8 cellular contexts compared by ENCODE assay signal in the genomic region with DNA sequence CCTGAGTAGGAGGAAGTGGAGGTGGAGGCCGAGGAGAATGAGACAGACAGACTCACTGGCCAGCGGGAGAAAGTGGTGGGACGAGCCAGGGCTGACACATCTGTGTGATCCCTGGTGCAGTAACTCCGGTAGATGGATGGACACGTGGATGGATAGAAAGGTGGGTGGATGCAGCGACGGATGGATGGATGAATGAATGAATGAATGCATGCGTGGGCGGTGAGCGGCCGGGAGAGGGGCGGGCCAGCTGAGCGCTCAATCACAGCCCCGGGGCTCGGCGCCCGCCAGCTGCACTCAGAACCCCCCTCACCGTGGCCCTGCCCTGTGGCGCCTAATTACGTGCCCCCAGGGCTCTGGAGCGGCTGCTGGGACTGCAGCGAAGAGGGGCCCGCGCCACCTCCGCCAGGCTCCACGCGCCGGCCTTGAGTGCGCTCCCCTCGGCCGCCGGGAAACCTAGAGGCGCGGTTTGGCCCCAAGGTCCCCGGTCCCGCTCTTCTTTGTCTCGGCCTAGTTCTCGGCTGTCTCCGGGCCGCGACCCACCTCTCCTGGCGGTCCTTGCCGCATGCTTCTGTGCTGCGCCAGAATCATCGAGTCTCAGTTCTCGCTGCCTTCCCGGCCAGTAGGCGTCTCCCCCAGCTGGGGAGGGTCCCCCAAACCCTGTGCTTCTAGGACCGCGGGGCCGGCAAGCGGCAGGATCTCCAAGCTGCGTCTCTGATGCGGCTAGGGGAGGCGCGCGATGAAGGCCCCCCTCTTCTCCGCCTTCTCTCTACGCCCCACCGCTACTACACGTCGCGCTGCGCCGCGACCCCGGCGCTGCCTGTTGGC. TPM values are rescaled to one million over a fixed set of nuclear protein-coding genes. Genes with fewer than 3 reads are reported as not detected.
DNase-seq lines count a peak whose midpoint lies in the region; ATAC-seq and TF ChIP-seq lines count a peak whose summit lies in the region.

No MANE protein-coding gene starts in this region.

- H3K4me3 Mint-ChIP-seq in nephron = peak overlapping the region; percentile 86 to 88 (median 87)

- DNase-seq in AG04449 (ENCODE audit: low read depth, low spot score) = no peak
- no peak for DNase-seq in colonic mucosa
- DNase-seq in NCI-H2029 (lab: John Stamatoyannopoulos, UW) = no peak
- DNase-seq in GOT3 (lab: John Stamatoyannopoulos, UW) = no peak
- no peak for DNase-seq in SW480 (ENCODE audit: low spot score)

- POLR2A ChIA-PET in AG04449 (lab: Yijun Ruan, JAX) (no interaction called here), HEK293 (lab: Yijun Ruan, JAX) (interaction anchor here (0.7 to 1.0 kb wide), 2 partner anchors 15 to 40 kb away, joined by 3 read pairs; no protein-coding TSS in a partner anchor)

- no peak for TF ChIP-seq CTCF in AG04449 (IDR thresholded peaks at IDR 0.05; ENCODE audit: insufficient read depth, low read length, missing control alignments)
- no peak for TF ChIP-seq CTCF in HEK293 (tag by site-specific recombination; IDR thresholded peaks at IDR 0.05)
- TF ChIP-seq CTCF in colonic mucosa (IDR thresholded peaks at IDR 0.05) = no peak
- TF ChIP-seq CTCF in nephron (IDR thresholded peaks at IDR 0.05; ENCODE audit: unreplicated experiment in 3 of 3) = peak in 1 of 3 experiments; percentile 5

- H3K36me3 ChIP-seq in HEK293 (ENCODE audit: control insufficient read depth in 2 of 2, insufficient read depth in 1 of 2, low read length in 2 of 2) = peaks cover 0 to 6% of the 10 kb centered on the region in 2 experiments
- H3K36me3 ChIP-seq in colonic mucosa = no peaks in the 10 kb centered on the region

- H3K4me1 ChIP-seq in HEK293 (ENCODE audit: control insufficient read depth, insufficient read depth, low read length) = peaks cover 17% of the 10 kb centered on the region
- H3K4me1 ChIP-seq in colonic mucosa = no peaks in the 10 kb centered on the region

- peaks cover 4% of the 10 kb centered on the region for H3K27me3 Mint-ChIP-seq in nephron (ENCODE audit: low read depth)

- ATAC-seq in HG02970 (IDR thresholded peaks at IDR 0.05; ENCODE audit: low FRiP score, unreplicated experiment) = no peak

- CTCF ChIA-PET in AG04449 (lab: Yijun Ruan, JAX) = interaction anchor here (1.2 to 2.8 kb wide), 2 partner anchors 8 to 18 kb away, joined by 3 to 8 read pairs; no protein-coding TSS in a partner anchor
- CTCF ChIA-PET in HEK293 (lab: Yijun Ruan, JAX) = interaction anchor here (0.6 kb wide), 3 partner anchors 32 to 301 kb away, joined by 3 to 4 read pairs (median 4); no protein-coding TSS in a partner anchor

- no peaks in the 10 kb centered on the region for H3K36me3 Mint-ChIP-seq in nephron (ENCODE audit: low read depth)

- peak overlapping the region; percentile 68 to 80 (median 69) for H3K27ac Mint-ChIP-seq in nephron

- intact Hi-C loops in colonic mucosa (cut with DNase I) = no loop called here

- no peaks in the 10 kb centered on the region for H3K9me3 Mint-ChIP-seq in nephron

- H3K9ac ChIP-seq in colonic mucosa (ENCODE audit: low read depth in 2 of 2, low read length in 2 of 2) = peak overlapping the region; percentile 14 to 34

- H3K4me1 Mint-ChIP-seq in nephron = peaks cover 50% of the 10 kb centered on the region

- H3K27ac ChIP-seq in HEK293 (ENCODE audit: extremely low read depth, low read depth, low read length) = no peak overlapping the region
- H3K27ac ChIP-seq in colonic mucosa = peak overlapping the region; percentile 2

- H3K4me3 ChIP-seq in AG04449 (ENCODE audit: low read depth, low read length) = peak overlapping the region; percentile 58
- no peak overlapping the region for H3K4me3 ChIP-seq in HEK293 (ENCODE audit: low read depth, low read length)
- peak overlapping the region; percentile 31 for H3K4me3 ChIP-seq in colonic mucosa

- no peaks in the 10 kb centered on the region for H3K9me3 ChIP-seq in HEK293 (ENCODE audit: control insufficient read depth, insufficient read depth, low read depth, low read length)
- H3K9me3 ChIP-seq in colonic mucosa = no peaks in the 10 kb centered on the region

- no peaks in the 10 kb centered on the region for H3K27me3 ChIP-seq in colonic mucosa

TF ChIP-seq in HEK293, 187 proteins besides CTCF, POLR2A, EP300 and RAD21:
- TF ChIP-seq ATF2 (tag by site-specific recombination; IDR thresholded peaks at IDR 0.05; ENCODE audit: low read depth) = no peak
- no peak for TF ChIP-seq ZNF146 (tag by site-specific recombination; IDR thresholded peaks at IDR 0.05)
- TF ChIP-seq ZNF830 (tag by site-specific recombination; IDR thresholded peaks at IDR 0.05; ENCODE audit: low read depth) = no peak
- TF ChIP-seq, protein P1, sequence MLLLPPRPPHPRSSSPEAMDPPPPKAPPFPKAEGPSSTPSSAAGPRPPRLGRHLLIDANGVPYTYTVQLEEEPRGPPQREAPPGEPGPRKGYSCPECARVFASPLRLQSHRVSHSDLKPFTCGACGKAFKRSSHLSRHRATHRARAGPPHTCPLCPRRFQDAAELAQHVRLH (tag by site-specific recombination; IDR thresholded peaks at IDR 0.05) = no peak
- no peak for TF ChIP-seq WT1 (tag by site-specific recombination; IDR thresholded peaks at IDR 0.05)
- TF ChIP-seq ZNF501 (tag by site-specific recombination; IDR thresholded peaks at IDR 0.05) = no peak
- TF ChIP-seq, protein P2, sequence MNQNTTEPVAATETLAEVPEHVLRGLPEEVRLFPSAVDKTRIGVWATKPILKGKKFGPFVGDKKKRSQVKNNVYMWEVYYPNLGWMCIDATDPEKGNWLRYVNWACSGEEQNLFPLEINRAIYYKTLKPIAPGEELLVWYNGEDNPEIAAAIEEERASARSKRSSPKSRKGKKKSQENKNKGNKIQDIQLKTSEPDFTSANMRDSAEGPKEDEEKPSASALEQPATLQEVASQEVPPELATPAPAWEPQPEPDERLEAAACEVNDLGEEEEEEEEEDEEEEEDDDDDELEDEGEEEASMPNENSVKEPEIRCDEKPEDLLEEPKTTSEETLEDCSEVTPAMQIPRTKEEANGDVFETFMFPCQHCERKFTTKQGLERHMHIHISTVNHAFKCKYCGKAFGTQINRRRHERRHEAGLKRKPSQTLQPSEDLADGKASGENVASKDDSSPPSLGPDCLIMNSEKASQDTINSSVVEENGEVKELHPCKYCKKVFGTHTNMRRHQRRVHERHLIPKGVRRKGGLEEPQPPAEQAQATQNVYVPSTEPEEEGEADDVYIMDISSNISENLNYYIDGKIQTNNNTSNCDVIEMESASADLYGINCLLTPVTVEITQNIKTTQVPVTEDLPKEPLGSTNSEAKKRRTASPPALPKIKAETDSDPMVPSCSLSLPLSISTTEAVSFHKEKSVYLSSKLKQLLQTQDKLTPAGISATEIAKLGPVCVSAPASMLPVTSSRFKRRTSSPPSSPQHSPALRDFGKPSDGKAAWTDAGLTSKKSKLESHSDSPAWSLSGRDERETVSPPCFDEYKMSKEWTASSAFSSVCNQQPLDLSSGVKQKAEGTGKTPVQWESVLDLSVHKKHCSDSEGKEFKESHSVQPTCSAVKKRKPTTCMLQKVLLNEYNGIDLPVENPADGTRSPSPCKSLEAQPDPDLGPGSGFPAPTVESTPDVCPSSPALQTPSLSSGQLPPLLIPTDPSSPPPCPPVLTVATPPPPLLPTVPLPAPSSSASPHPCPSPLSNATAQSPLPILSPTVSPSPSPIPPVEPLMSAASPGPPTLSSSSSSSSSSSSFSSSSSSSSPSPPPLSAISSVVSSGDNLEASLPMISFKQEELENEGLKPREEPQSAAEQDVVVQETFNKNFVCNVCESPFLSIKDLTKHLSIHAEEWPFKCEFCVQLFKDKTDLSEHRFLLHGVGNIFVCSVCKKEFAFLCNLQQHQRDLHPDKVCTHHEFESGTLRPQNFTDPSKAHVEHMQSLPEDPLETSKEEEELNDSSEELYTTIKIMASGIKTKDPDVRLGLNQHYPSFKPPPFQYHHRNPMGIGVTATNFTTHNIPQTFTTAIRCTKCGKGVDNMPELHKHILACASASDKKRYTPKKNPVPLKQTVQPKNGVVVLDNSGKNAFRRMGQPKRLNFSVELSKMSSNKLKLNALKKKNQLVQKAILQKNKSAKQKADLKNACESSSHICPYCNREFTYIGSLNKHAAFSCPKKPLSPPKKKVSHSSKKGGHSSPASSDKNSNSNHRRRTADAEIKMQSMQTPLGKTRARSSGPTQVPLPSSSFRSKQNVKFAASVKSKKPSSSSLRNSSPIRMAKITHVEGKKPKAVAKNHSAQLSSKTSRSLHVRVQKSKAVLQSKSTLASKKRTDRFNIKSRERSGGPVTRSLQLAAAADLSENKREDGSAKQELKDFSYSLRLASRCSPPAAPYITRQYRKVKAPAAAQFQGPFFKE (tag by site-specific recombination; IDR thresholded peaks at IDR 0.05; ENCODE audit: borderline replicate concordance) = no peak
- no peak for TF ChIP-seq ZNF529 (tag by site-specific recombination; IDR thresholded peaks at IDR 0.05; ENCODE audit: insufficient replicate concordance)
- TF ChIP-seq ZNF366 (tag by site-specific recombination; conservative IDR thresholded peaks at IDR 0.05) = peak; percentile 53
- peak; percentile 72 for TF ChIP-seq PRDM1 (tag by site-specific recombination; IDR thresholded peaks at IDR 0.05)
- TF ChIP-seq ZNF24 (tag by site-specific recombination; IDR thresholded peaks at IDR 0.05) = peak; percentile 44; the same call in 1 of the 2 replicates
- peak; percentile 84 for TF ChIP-seq ZFHX2 (tag by site-specific recombination; conservative IDR thresholded peaks at IDR 0.05)
- TF ChIP-seq EGR2 (tag by site-specific recombination; IDR thresholded peaks at IDR 0.05; ENCODE audit: low read depth) = peak; percentile 84

RNA-seq across cellular contexts. Expression of gene RAI1, which starts 41.0 kb away (rescaled TPM):
- total RNA-seq in colonic mucosa = 10 to 100 TPM; 21.8 to 24.5 TPM
